ENCODE assay signal across 8 cellular contexts in genomic region chr17:42389135-42389417, GRCh38. TPM values are rescaled to one million over a fixed set of nuclear protein-coding genes. Genes with fewer than 3 reads are reported as not detected.
DNase-seq lines count a peak whose midpoint lies in the region; ATAC-seq and TF ChIP-seq lines count a peak whose summit lies in the region.

No MANE protein-coding gene starts in this region.

- H3K27me3 Mint-ChIP-seq in activated T-cell treated with anti-CD3 and anti-CD28 coated beads, Interleukin-2, amount 50 U/mL, for 4 hours (ENCODE audit: low read depth): no peaks in the 10 kb centered on the region

- H3K36me3 ChIP-seq in Panc1 (ENCODE audit: control insufficient read depth, insufficient read depth, low read length) (no peaks in the 10 kb centered on the region; the same call in none of the 2 replicates), esophagus squamous epithelium (peaks cover 0 to 3% (median 0%) of the 10 kb centered on the region in 3 donors)

- H3K4me3 ChIP-seq in Panc1 (ENCODE audit: low read depth in 2 of 2, low read length in 2 of 2) (peak overlapping the region; percentile 46 to 63), esophagus squamous epithelium (peak overlapping the region; percentile 25 to 100 (median 86)), retinal pigment epithelial cell (ENCODE audit: low read length) (peak overlapping the region; percentile 33)

- ATAC-seq in activated T-cell treated with anti-CD3 and anti-CD28 coated beads, Interleukin-2, amount 50 U/mL, for 4 hours: peak; percentile 71 to 75
- ATAC-seq in Panc1: peak; percentile 44
- no peak for ATAC-seq in HG03280 (IDR thresholded peaks at IDR 0.05; ENCODE audit: unreplicated experiment)

- H3K27me3 ChIP-seq in Panc1 (ENCODE audit: control insufficient read depth, insufficient read depth, low read length) (no peaks in the 10 kb centered on the region), esophagus squamous epithelium (no peaks in the 10 kb centered on the region)

- POLR2A ChIA-PET in Panc1 (lab: Charles Lee): interaction anchor here (1.0 to 1.6 kb wide), 3 partner anchors 9 to 34 kb away, joined by 3 read pairs; partner anchors contain the start of gene CAVIN1

- H3K36me3 Mint-ChIP-seq in activated T-cell treated with anti-CD3 and anti-CD28 coated beads, Interleukin-2, amount 50 U/mL, for 4 hours (ENCODE audit: insufficient read depth): peaks cover 5% of the 10 kb centered on the region

- TF ChIP-seq CTCF in Panc1 (IDR thresholded peaks at IDR 0.05) (no peak), esophagus squamous epithelium (IDR thresholded peaks at IDR 0.05) (no peak), retinal pigment epithelial cell (conservative IDR thresholded peaks at IDR 0.05; ENCODE audit: low read depth, low read length) (no peak)

- WGBS in esophagus squamous epithelium, 2 donors: 1 to 9% methylated on average over 11 of the region's 11 CpGs

- H3K9me3 ChIP-seq in Panc1 (ENCODE audit: control insufficient read depth, insufficient read depth, low read depth, low read length) (no peaks in the 10 kb centered on the region), esophagus squamous epithelium (no peaks in the 10 kb centered on the region)

- in situ Hi-C loops in Panc1 (cut with HindIII; ENCODE audit: low pct_unique_long_range_greater_than_20kb, low sequenced_read_pairs): no loop called here

- H3K4me1 ChIP-seq in Panc1 (ENCODE audit: control insufficient read depth, insufficient read depth, low read length) (peaks cover 17% of the 10 kb centered on the region), esophagus squamous epithelium (peaks cover 10 to 52% (median 25%) of the 10 kb centered on the region in 3 donors)

- H3K4me1 Mint-ChIP-seq in activated T-cell treated with anti-CD3 and anti-CD28 coated beads, Interleukin-2, amount 50 U/mL, for 4 hours (ENCODE audit: low read depth): peaks cover 45% of the 10 kb centered on the region

- BruUV-seq in Panc1 (replicated peaks; lab: Mats Ljungman, UMichigan): TSS peak; percentile 99

- H3K27ac ChIP-seq in Panc1 (ENCODE audit: low read length) (peak overlapping the region; percentile 95), esophagus squamous epithelium (peak overlapping the region; percentile 90 to 100 (median 96))

- no peak for TF ChIP-seq POLR2A in esophagus squamous epithelium (IDR thresholded peaks at IDR 0.05)

- intact Hi-C loops in Panc1 (cut with micrococcal nuclease; ENCODE audit: unreplicated experiment) (loop anchor here (10.0 kb wide), 1 partner anchor 64 kb away; no protein-coding TSS in a partner anchor), esophagus squamous epithelium (cut with DNase I) (no loop called here)

- H3K9me3 Mint-ChIP-seq in activated T-cell treated with anti-CD3 and anti-CD28 coated beads, Interleukin-2, amount 50 U/mL, for 4 hours: no peaks in the 10 kb centered on the region

- H3K4me3 Mint-ChIP-seq in activated T-cell treated with anti-CD3 and anti-CD28 coated beads, Interleukin-2, amount 50 U/mL, for 4 hours: peak overlapping the region; percentile 97

- DNase-seq in activated T-cell treated with anti-CD3 and anti-CD28 coated beads, Interleukin-2, amount 50 U/mL, for 4 hours: no peak
- DNase-seq in activated T-cell treated with anti-CD3 and anti-CD28 coated beads, Interleukin-2, amount 50 U/mL, for 48 hours: no peak
- DNase-seq in Panc1 (ENCODE audit: low read depth, low spot score) (no peak), esophagus squamous epithelium (lab: John Stamatoyannopoulos, UW) (no peak), retinal pigment epithelial cell (ENCODE audit: low read depth) (no peak), NCI-H2107 (lab: John Stamatoyannopoulos, UW) (no peak), epidermal melanocyte (ENCODE audit: insufficient read length, low spot score) (no peak)

- CTCF ChIA-PET in Panc1 (lab: Charles Lee): interaction anchor here (1.1 kb wide), 1 partner anchor 175 kb away, joined by 3 read pairs; no protein-coding TSS in a partner anchor

RNA-seq across cellular contexts. Expression of gene STAT3, which starts 0.8 kb away (rescaled TPM):
- 100 to 1,000 TPM; 172 to 175 (median 173) TPM for total RNA-seq in activated T-cell treated with anti-CD3 and anti-CD28 coated beads, Interleukin-2, amount 50 U/mL, for 4 hours
- total RNA-seq in Panc1 (2021; ENCODE audit: unreplicated experiment) (287 TPM), esophagus squamous epithelium (100 to 1,000 TPM; 137 to 229 (median 176) TPM)
- polyA plus RNA-seq in Panc1 (2012; ENCODE audit: insufficient read length): 210 TPM

RNA-seq across cellular contexts. Expression of gene CAVIN1, which starts 34.0 kb away (rescaled TPM):
- total RNA-seq in activated T-cell treated with anti-CD3 and anti-CD28 coated beads, Interleukin-2, amount 50 U/mL, for 4 hours: 1 to 10 TPM in 1 of 3 donors, under 1 TPM in 2; 0.76 to 1.1 (median 0.92) TPM
- total RNA-seq in Panc1 (2021; ENCODE audit: unreplicated experiment) (315 TPM), esophagus squamous epithelium (100 to 1,000 TPM in 2 of 4 donors, 10 to 100 TPM in 2; 67.8 to 210 (median 113) TPM)
- polyA plus RNA-seq in Panc1 (2012; ENCODE audit: insufficient read length): 283 TPM

Comparison
In these comparisons a context has a peak if more than half of its experiments do, and no peak if none do; other contexts are left out.
1. H3K4me3 ChIP-seq: peak in every context shown above with its lines; median percentile 86 in esophagus squamous epithelium; 54 in Panc1; 33 in retinal pigment epithelial cell.
2. RNA of gene CAVIN1, which starts 34.0 kb away (total RNA-seq): 315 TPM in Panc1 (single experiment) and 67.8 to 210 TPM in esophagus squamous epithelium; 0.76 to 1.1 TPM in activated T-cell treated with anti-CD3 and anti-CD28 coated beads, Interleukin-2, amount 50 U/mL, for 4 hours; every median in the first group is over 10 times any median in the second.